1 cellular context compared by ENCODE assay signal in the genomic region with DNA sequence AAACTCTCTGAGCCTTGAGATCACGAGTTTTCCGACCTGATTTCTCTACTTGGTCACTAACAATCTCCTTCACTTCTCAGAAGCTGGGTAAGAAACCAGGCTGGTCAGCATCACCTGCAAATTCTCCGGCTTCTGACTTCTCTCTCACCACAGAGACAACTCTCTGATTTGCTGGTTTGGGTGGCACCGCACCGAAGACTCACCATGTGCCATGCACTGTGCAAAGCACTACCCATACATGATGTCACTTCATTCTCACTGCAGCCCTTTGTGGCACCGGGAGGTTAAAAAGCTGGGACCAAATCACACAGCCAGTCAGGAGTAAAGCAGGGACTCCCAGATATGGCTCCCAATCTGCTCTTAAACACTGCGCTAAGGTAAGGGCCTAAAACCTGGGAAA.
TF ChIP-seq lines count a peak whose summit lies in the region.

No MANE protein-coding gene starts in this region.

TF ChIP-seq in H1, 55 proteins besides CTCF, POLR2A, EP300 and RAD21 (continued from another document):
- TF ChIP-seq KDM5A (IDR thresholded peaks at IDR 0.05; ENCODE audit: low read length) (no peak), POLR2AphosphoS5 (IDR thresholded peaks at IDR 0.05; ENCODE audit: low read depth, low read length) (no peak), JUN (IDR thresholded peaks at IDR 0.05; ENCODE audit: low read depth, low read length) (no peak), GABPA (IDR thresholded peaks at IDR 0.05; ENCODE audit: borderline replicate concordance, insufficient read depth, low read length) (no peak), SP1 (IDR thresholded peaks at IDR 0.05; ENCODE audit: low read depth, low read length) (no peak), SIN3A (conservative IDR thresholded peaks at IDR 0.05 in 1 of 2, IDR thresholded peaks at IDR 0.05 in 1 of 2; ENCODE audit: low read depth in 1 of 2, low read length in 2 of 2) (no peak), EGR1 (IDR thresholded peaks at IDR 0.05; ENCODE audit: borderline replicate concordance, low read depth, low read length) (no peak), RXRA (IDR thresholded peaks at IDR 0.05; ENCODE audit: insufficient read depth, low read depth, low read length) (no peak), SIX5 (IDR thresholded peaks at IDR 0.05; ENCODE audit: low read depth, low read length) (no peak), CBX5 (IDR thresholded peaks at IDR 0.05; ENCODE audit: low read depth, low read length) (no peak)
